20 cellular contexts compared by ENCODE assay signal in genomic region chr6:11193434-11193833, GRCh38. TPM values are rescaled to one million over a fixed set of nuclear protein-coding genes. Genes with fewer than 3 reads are reported as not detected.
A peak's percentile ranks its signal among the peaks of the same experiment; 100 is the strongest.
DNase-seq lines count a peak whose midpoint lies in the region; ATAC-seq, FAIRE-seq and TF ChIP-seq lines count a peak whose summit lies in the region.
"Had no signal": no experiment of that assay in that cellular context is flagged by ENCODE, and none has a peak within 500 bp of the region (broad histone marks: within the 10 kb centered on the region; RNA-seq: fewer than 3 reads in every experiment).

No MANE protein-coding gene starts in this region.

- dilution Hi-C loops in endothelial cell of umbilical vein (cut with MboI; ENCODE audit: extremely low pct_ligation_motif_present, low sequenced_read_pairs), result no loop called here

- POLR2A ChIA-PET in activated CD8-positive, alpha-beta T cell treated with anti-CD3 and anti-CD28 coated beads, Interleukin-2, amount 10 ng/mL, durations not matched to agents 7 days and 5 days (lab: Charles Lee), result no interaction called here
- POLR2A ChIA-PET in activated CD8-positive, alpha-beta T cell treated with anti-CD3 and anti-CD28 coated beads for 36 hours (lab: Charles Lee), result no interaction called here
- POLR2A ChIA-PET in WTC11 (lab: Charles Lee) (interaction anchor here (0.9 kb wide), 1 partner anchor 14 kb away, joined by 3 read pairs; no protein-coding TSS in a partner anchor), endothelial cell of umbilical vein (lab: Charles Lee) (no interaction called here)

- H4K20me1 ChIP-seq in endothelial cell of umbilical vein (replicated peaks; ENCODE audit: control insufficient read depth, extremely low read depth, insufficient read depth, low read length), result no peaks in the 10 kb centered on the region

- no peak overlapping the region for H3K4me3 Mint-ChIP-seq in activated CD8-positive, alpha-beta T cell treated with anti-CD3 and anti-CD28 coated beads, Interleukin-2, amount 10 ng/mL, durations not matched to agents 7 days and 5 days
- H3K4me3 Mint-ChIP-seq in activated CD8-positive, alpha-beta T cell treated with anti-CD3 and anti-CD28 coated beads for 36 hours, result no peak overlapping the region
- H3K4me3 Mint-ChIP-seq in WTC11 (no peak overlapping the region), osteocyte (ENCODE audit: unreplicated experiment) (no peak overlapping the region)
- H3K4me3 Mint-ChIP-seq: HFFc6 had no signal

- no peak overlapping the region for H3K4me3 ChIP-seq in endothelial cell of umbilical vein (replicated peaks in 1 of 3; ENCODE audit: insufficient read depth in 1 of 3, low read depth in 1 of 3, low read length in 3 of 3)
- H3K4me3 ChIP-seq: MG63 had no signal

- H3K27ac Mint-ChIP-seq in activated CD8-positive, alpha-beta T cell treated with anti-CD3 and anti-CD28 coated beads, Interleukin-2, amount 10 ng/mL, durations not matched to agents 7 days and 5 days, result peak overlapping the region; percentile 56
- no peak overlapping the region for H3K27ac Mint-ChIP-seq in activated CD8-positive, alpha-beta T cell treated with anti-CD3 and anti-CD28 coated beads for 36 hours
- H3K27ac Mint-ChIP-seq in WTC11 (peak overlapping the region; percentile 81), osteocyte (ENCODE audit: unreplicated experiment) (peak overlapping the region; percentile 92)
- H3K27ac Mint-ChIP-seq: HFFc6 had no signal

- no peak overlapping the region for H2AFZ ChIP-seq in endothelial cell of umbilical vein (ENCODE audit: low read depth, low read length)

- intact Hi-C loops in activated CD8-positive, alpha-beta T cell treated with anti-CD3 and anti-CD28 coated beads for 36 hours (cut with micrococcal nuclease), result no loop called here
- intact Hi-C loops in endothelial cell of umbilical vein (cut with micrococcal nuclease), result no loop called here

- no peak for TF ChIP-seq CTCF in activated CD8-positive, alpha-beta T cell treated with anti-CD3 and anti-CD28 coated beads for 36 hours (IDR thresholded peaks at IDR 0.05)
- TF ChIP-seq CTCF in WTC11 (IDR thresholded peaks at IDR 0.05) (no peak), endothelial cell of umbilical vein (IDR thresholded peaks at IDR 0.05; ENCODE audit: extremely low read depth in 1 of 2, insufficient read depth in 1 of 2, low read depth in 1 of 2, low read length in 2 of 2) (no peak), osteocyte (IDR thresholded peaks at IDR 0.05) (no peak)

- H3K36me3 Mint-ChIP-seq in activated CD8-positive, alpha-beta T cell treated with anti-CD3 and anti-CD28 coated beads, Interleukin-2, amount 10 ng/mL, durations not matched to agents 7 days and 5 days (ENCODE audit: low read depth), result peaks cover 91% of the 10 kb centered on the region
- H3K36me3 Mint-ChIP-seq in activated CD8-positive, alpha-beta T cell treated with anti-CD3 and anti-CD28 coated beads for 36 hours (ENCODE audit: low read depth), result peaks cover 57% of the 10 kb centered on the region
- H3K36me3 Mint-ChIP-seq in WTC11, result peaks cover 33% of the 10 kb centered on the region
- H3K36me3 Mint-ChIP-seq in osteocyte (ENCODE audit: unreplicated experiment), result peaks cover 19% of the 10 kb centered on the region

- TF ChIP-seq POLR2A in endothelial cell of umbilical vein (IDR thresholded peaks at IDR 0.05; ENCODE audit: low read depth, low read length), result no peak

- no peak for FAIRE-seq in endothelial cell of umbilical vein (lab: Jason Lieb, UNC)
- FAIRE-seq: GM12892, GM19239 had no signal

- no peaks in the 10 kb centered on the region for H3K27me3 ChIP-seq in endothelial cell of umbilical vein (ENCODE audit: control insufficient read depth in 2 of 2, insufficient read depth in 2 of 2, low read length in 2 of 2)
- H3K27me3 ChIP-seq: MG63 had no signal

- peak overlapping the region; percentile 98 for H3K27ac ChIP-seq in endothelial cell of umbilical vein (ENCODE audit: insufficient read depth, low read depth, low read length)
- H3K27ac ChIP-seq: C4-2B, KMS-11 had no signal

- no peaks in the 10 kb centered on the region for H3K9me3 ChIP-seq in endothelial cell of umbilical vein (replicated peaks; ENCODE audit: control insufficient read depth, insufficient read depth, low read length)
- H3K9me3 ChIP-seq: MG63 had no signal

- H3K36me3 ChIP-seq in endothelial cell of umbilical vein (ENCODE audit: control insufficient read depth in 2 of 2, extremely low read depth in 1 of 2, insufficient read depth in 2 of 2, low read length in 2 of 2), result peaks cover 11 to 27% of the 10 kb centered on the region in 2 experiments

- H3K27me3 Mint-ChIP-seq in activated CD8-positive, alpha-beta T cell treated with anti-CD3 and anti-CD28 coated beads, Interleukin-2, amount 10 ng/mL, durations not matched to agents 7 days and 5 days (ENCODE audit: low read depth), result no peaks in the 10 kb centered on the region
- H3K27me3 Mint-ChIP-seq in activated CD8-positive, alpha-beta T cell treated with anti-CD3 and anti-CD28 coated beads for 36 hours, result no peaks in the 10 kb centered on the region
- H3K27me3 Mint-ChIP-seq in WTC11 (ENCODE audit: low read depth) (no peaks in the 10 kb centered on the region), osteocyte (ENCODE audit: unreplicated experiment) (no peaks in the 10 kb centered on the region)

- BruUV-seq in endothelial cell of umbilical vein (replicated peaks; lab: Mats Ljungman, UMichigan), result no TSS peak

- no peak overlapping the region for H3K9ac ChIP-seq in endothelial cell of umbilical vein (replicated peaks; ENCODE audit: extremely low read depth, insufficient read depth, low read length)
- H3K9ac ChIP-seq: KMS-11 had no signal

- no peak overlapping the region for H3K4me2 ChIP-seq in endothelial cell of umbilical vein (ENCODE audit: insufficient read depth, low read length)
- H3K4me2 ChIP-seq: KMS-11 had no signal

- peaks cover 42% of the 10 kb centered on the region for H3K4me1 Mint-ChIP-seq in activated CD8-positive, alpha-beta T cell treated with anti-CD3 and anti-CD28 coated beads, Interleukin-2, amount 10 ng/mL, durations not matched to agents 7 days and 5 days (ENCODE audit: low read depth)
- peaks cover 16% of the 10 kb centered on the region for H3K4me1 Mint-ChIP-seq in activated CD8-positive, alpha-beta T cell treated with anti-CD3 and anti-CD28 coated beads for 36 hours (ENCODE audit: low read depth)
- H3K4me1 Mint-ChIP-seq in WTC11, result peaks cover 69% of the 10 kb centered on the region
- peaks cover 53% of the 10 kb centered on the region for H3K4me1 Mint-ChIP-seq in osteocyte (ENCODE audit: unreplicated experiment)

- DNase-seq in activated CD8-positive, alpha-beta T cell treated with anti-CD3 and anti-CD28 coated beads, Interleukin-2, amount 10 ng/mL, durations not matched to agents 7 days and 5 days, result no peak
- no peak for DNase-seq in activated CD8-positive, alpha-beta T cell treated with anti-CD3 and anti-CD28 coated beads for 36 hours
- DNase-seq in WTC11 (ENCODE audit: low spot score) (no peak), endothelial cell of umbilical vein (ENCODE audit: low read depth, low spot score) (no peak), osteocyte (ENCODE audit: extremely low spot score, unreplicated experiment) (peak; percentile 54), SHP77 (lab: John Stamatoyannopoulos, UW) (no peak)
- DNase-seq: 8988T, DMS79 treated with DMSO at 0.1 percent for 48 hours, GOT3, HFFc6, MG63, NCI-H1092 treated with DMSO at 0.1 percent for 48 hours, NCI-H1694, NCI-H82 had no signal

- CTCF ChIA-PET in activated CD8-positive, alpha-beta T cell treated with anti-CD3 and anti-CD28 coated beads, Interleukin-2, amount 10 ng/mL, durations not matched to agents 7 days and 5 days (lab: Charles Lee), result interaction anchor here (1.0 to 2.3 kb wide), 2 partner anchors 10 to 21 kb away, joined by 3 to 10 read pairs; no protein-coding TSS in a partner anchor
- CTCF ChIA-PET in activated CD8-positive, alpha-beta T cell treated with anti-CD3 and anti-CD28 coated beads for 36 hours (lab: Charles Lee), result interaction anchor here (0.7 kb wide), 1 partner anchor 293 kb away, joined by 3 read pairs; no protein-coding TSS in a partner anchor
- CTCF ChIA-PET in WTC11 (lab: Charles Lee) (interaction anchor here (0.9 to 1.6 kb wide), 2 partner anchors 9 to 21 kb away, joined by 3 to 5 read pairs; no protein-coding TSS in a partner anchor), endothelial cell of umbilical vein (lab: Charles Lee) (interaction anchor here (1.4 kb wide), 1 partner anchor 19 kb away, joined by 5 read pairs; no protein-coding TSS in a partner anchor)

- H3K4me1 ChIP-seq in endothelial cell of umbilical vein (ENCODE audit: control insufficient read depth, extremely low read depth, insufficient read depth, low read length), result peaks cover 37% of the 10 kb centered on the region

- no peaks in the 10 kb centered on the region for H3K9me1 ChIP-seq in endothelial cell of umbilical vein (replicated peaks; ENCODE audit: control insufficient read depth, extremely low read depth, insufficient read depth, low read length)

- no peaks in the 10 kb centered on the region for H3K9me3 Mint-ChIP-seq in activated CD8-positive, alpha-beta T cell treated with anti-CD3 and anti-CD28 coated beads, Interleukin-2, amount 10 ng/mL, durations not matched to agents 7 days and 5 days (ENCODE audit: insufficient read depth)
- H3K9me3 Mint-ChIP-seq in activated CD8-positive, alpha-beta T cell treated with anti-CD3 and anti-CD28 coated beads for 36 hours, result no peaks in the 10 kb centered on the region
- H3K9me3 Mint-ChIP-seq in WTC11, result peaks cover 5% of the 10 kb centered on the region
- H3K9me3 Mint-ChIP-seq in osteocyte (ENCODE audit: unreplicated experiment), result no peaks in the 10 kb centered on the region
- H3K9me3 Mint-ChIP-seq: HFFc6 had no signal

- no peak for ATAC-seq in activated CD8-positive, alpha-beta T cell treated with anti-CD3 and anti-CD28 coated beads, Interleukin-2, amount 10 ng/mL, durations not matched to agents 7 days and 5 days
- ATAC-seq in activated CD8-positive, alpha-beta T cell treated with anti-CD3 and anti-CD28 coated beads for 36 hours, result no peak
- no peak for ATAC-seq in WTC11
- ATAC-seq in HG02610 (IDR thresholded peaks at IDR 0.05; ENCODE audit: unreplicated experiment), result no peak
- ATAC-seq in GM19452 (IDR thresholded peaks at IDR 0.05; ENCODE audit: unreplicated experiment), result no peak

- peaks cover 10% of the 10 kb centered on the region for H3K79me2 ChIP-seq in endothelial cell of umbilical vein (ENCODE audit: control insufficient read depth, insufficient read depth, low read length)

RNA-seq across cellular contexts. Expression of gene NEDD9, which starts 39.0 kb away (rescaled TPM):
- total RNA-seq in activated CD8-positive, alpha-beta T cell treated with anti-CD3 and anti-CD28 coated beads, Interleukin-2, amount 10 ng/mL, durations not matched to agents 7 days and 5 days, result 10 to 100 TPM; 64.9 to 69.5 TPM
- total RNA-seq in activated CD8-positive, alpha-beta T cell treated with anti-CD3 and anti-CD28 coated beads for 36 hours, result 10 to 100 TPM; 26.6 to 29.7 TPM
- 7.0 to 9.8 TPM (median 8.3 TPM) in 3 replicates for total RNA-seq in WTC11 (2021)
- total RNA-seq in endothelial cell of umbilical vein, result 55.2 and 73.0 TPM in 2 replicates
- 61.0 and 69.8 TPM in 2 replicates for polyA plus RNA-seq in endothelial cell of umbilical vein
- 50.2 and 54.6 TPM in 2 replicates for polyA plus RNA-seq in endothelial cell of umbilical vein (2011; cell fraction: cytosol; rRNA removed)
- 129 and 134 TPM in 2 replicates for polyA plus RNA-seq in endothelial cell of umbilical vein (2011; cell fraction: nucleus; rRNA removed)
- 41.1 and 43.9 TPM in 2 replicates for polyA plus RNA-seq in endothelial cell of umbilical vein (2012)
- 132 and 144 TPM in 2 replicates for polyA minus RNA-seq in endothelial cell of umbilical vein
- 3.8 TPM for polyA minus RNA-seq in endothelial cell of umbilical vein (2011; cell fraction: cytosol; rRNA and poly(A)+ RNA removed)
- polyA minus RNA-seq in endothelial cell of umbilical vein (2011; cell fraction: nucleus; rRNA and poly(A)+ RNA removed), result 133 and 155 TPM in 2 replicates
- total RNA-seq in osteocyte, result 8.8 and 10.3 TPM in 2 replicates
